10 cellular contexts compared by ENCODE assay signal in the genomic region with DNA sequence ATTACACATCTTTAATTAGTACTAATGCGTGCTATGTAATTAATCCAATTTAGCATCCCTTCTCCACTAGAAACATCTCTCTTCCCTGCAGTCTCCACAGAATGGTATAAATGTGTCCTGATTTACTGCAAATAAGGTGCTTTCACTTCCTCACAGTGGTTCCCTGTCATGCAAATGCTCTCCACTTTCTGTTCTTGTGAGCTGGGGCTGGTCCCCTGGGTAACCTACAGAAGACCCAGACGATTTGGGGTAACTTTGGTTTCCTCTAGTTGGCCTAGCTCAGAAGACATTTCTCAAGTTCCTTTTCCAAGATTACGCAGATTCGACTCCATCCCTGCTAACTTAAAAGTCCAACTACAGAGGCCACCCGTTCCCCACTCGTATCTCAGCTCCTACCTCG. TPM values are rescaled to one million over a fixed set of nuclear protein-coding genes. Genes with fewer than 3 reads are reported as not detected.
DNase-seq lines count a peak whose midpoint lies in the region; ATAC-seq lines count a peak whose summit lies in the region.
"Had no signal": no experiment of that assay in that cellular context is flagged by ENCODE, and none has a peak within 500 bp of the region (broad histone marks: within the 10 kb centered on the region; RNA-seq: fewer than 3 reads in every experiment).

No MANE protein-coding gene starts in this region.

- DNase-seq in Ammon's horn (ENCODE audit: low spot score) (peak; percentile 75), GM19240 (ENCODE audit: insufficient read length, low spot score) (peak; percentile 58), NAMALWA (ENCODE audit: low spot score) (peak; percentile 89), iPS-NIHi7 (ENCODE audit: extremely low spot score) (no peak), occipital lobe (lab: John Stamatoyannopoulos, UW) (no peak), NCI-H510A treated with DMSO at 0.1 percent for 48 hours (lab: John Stamatoyannopoulos, UW) (no peak)
- no peak for DNase-seq in activated CD4-positive, alpha-beta T cell treated with anti-CD3 and anti-CD28 coated beads, Interleukin-2, amount 50 U/mL, for 48 hours
- DNase-seq: activated CD4-positive, CD25-positive, alpha-beta regulatory T cell; NCI-H2107 had no signal

- ATAC-seq in HG02884 (IDR thresholded peaks at IDR 0.05; ENCODE audit: unreplicated experiment), result peak; percentile 99

RNA-seq across cellular contexts. Expression of a gene that starts 29.0 kb away (rescaled TPM):
- total RNA-seq in occipital lobe, result 152 TPM

Comparison
In these comparisons a context has a peak if more than half of its experiments do, and no peak if none do; other contexts are left out.
1. DNase-seq: peak in Ammon's horn (single experiment), GM19240 (single experiment) and NAMALWA (single experiment); none in iPS-NIHi7 (single experiment), activated CD4-positive, alpha-beta T cell treated with anti-CD3 and anti-CD28 coated beads, Interleukin-2, amount 50 U/mL, for 48 hours (0 of 2), occipital lobe (single experiment) and NCI-H510A treated with DMSO at 0.1 percent for 48 hours (single experiment).